ENCODE assay signal across 21 cellular contexts in genomic region chr11:34727228-34727737, GRCh38.
"Had no signal": no experiment of that assay in that cellular context is flagged by ENCODE, and none has a peak within 500 bp of the region (broad histone marks: within the 10 kb centered on the region; RNA-seq: fewer than 3 reads in every experiment).

No MANE protein-coding gene starts in this region.

- FAIRE-seq: frontal cortex, keratinocyte had no signal

- H3K4me1 ChIP-seq: lower lobe of right lung, neural progenitor cell, parathyroid adenoma, stomach, thyroid gland, vagina had no signal

- H3K27ac ChIP-seq: lower lobe of right lung, neural progenitor cell, parathyroid adenoma, stomach, thyroid gland, vagina had no signal

- H3K9me3 ChIP-seq: lower lobe of right lung, thyroid gland, vagina had no signal

- ATAC-seq: left ventricle myocardium superior, lower lobe of right lung, sciatic nerve had no signal

- H3K79me2 ChIP-seq: parathyroid adenoma had no signal

- H3K27me3 Mint-ChIP-seq: progenitor cell of endocrine pancreas had no signal

- H2AFZ ChIP-seq: neural progenitor cell, parathyroid adenoma had no signal

- DNase-seq: cortex of kidney; hypothalamus; left ventricle myocardium superior; lower lobe of right lung; stimulated activated CD4-positive, alpha-beta T cell treated with anti-CD3 and anti-CD28 coated beads, Interleukin-12 subunit alpha, Interleukin-12 subunit beta, amount 100 ng/mL, for 4 hours; stimulated activated CD4-positive, alpha-beta T cell treated with anti-CD3 and anti-CD28 coated beads, Interleukin-1b, Interleukin-23, amount 100 ng/mL, for 48 hours; stimulated activated CD4-positive, alpha-beta T cell treated with anti-CD3 and anti-CD28 coated beads, Interleukin-4, amount 100 ng/mL, for 1 hour; stimulated activated CD8-positive, alpha-beta memory T cell treated with anti-CD3 and anti-CD28 coated beads, Interleukin-4, amount 100 ng/mL, for 48 hours; stimulated activated naive CD4-positive, alpha-beta T cell; stomach; thyroid gland; trophoblast cell had no signal

- H3K4me3 Mint-ChIP-seq: nephron, neural progenitor cell had no signal

- H3K9ac ChIP-seq: neural progenitor cell, parathyroid adenoma had no signal

- H3K4me3 ChIP-seq: lower lobe of right lung, neural progenitor cell, smooth muscle cell, stomach, thyroid gland, vagina had no signal

- H3K4me1 Mint-ChIP-seq: nephron, neural progenitor cell had no signal

- H3K4me2 ChIP-seq: neural progenitor cell, smooth muscle cell had no signal

- H3K27ac Mint-ChIP-seq: nephron, neural progenitor cell, progenitor cell of endocrine pancreas had no signal

- H3K36me3 ChIP-seq: lower lobe of right lung, stomach, thyroid gland, vagina had no signal

- H3K27me3 ChIP-seq: neural progenitor cell, stomach, thyroid gland, vagina had no signal
